ENCODE assay signal across 1 cellular context in the genomic region with DNA sequence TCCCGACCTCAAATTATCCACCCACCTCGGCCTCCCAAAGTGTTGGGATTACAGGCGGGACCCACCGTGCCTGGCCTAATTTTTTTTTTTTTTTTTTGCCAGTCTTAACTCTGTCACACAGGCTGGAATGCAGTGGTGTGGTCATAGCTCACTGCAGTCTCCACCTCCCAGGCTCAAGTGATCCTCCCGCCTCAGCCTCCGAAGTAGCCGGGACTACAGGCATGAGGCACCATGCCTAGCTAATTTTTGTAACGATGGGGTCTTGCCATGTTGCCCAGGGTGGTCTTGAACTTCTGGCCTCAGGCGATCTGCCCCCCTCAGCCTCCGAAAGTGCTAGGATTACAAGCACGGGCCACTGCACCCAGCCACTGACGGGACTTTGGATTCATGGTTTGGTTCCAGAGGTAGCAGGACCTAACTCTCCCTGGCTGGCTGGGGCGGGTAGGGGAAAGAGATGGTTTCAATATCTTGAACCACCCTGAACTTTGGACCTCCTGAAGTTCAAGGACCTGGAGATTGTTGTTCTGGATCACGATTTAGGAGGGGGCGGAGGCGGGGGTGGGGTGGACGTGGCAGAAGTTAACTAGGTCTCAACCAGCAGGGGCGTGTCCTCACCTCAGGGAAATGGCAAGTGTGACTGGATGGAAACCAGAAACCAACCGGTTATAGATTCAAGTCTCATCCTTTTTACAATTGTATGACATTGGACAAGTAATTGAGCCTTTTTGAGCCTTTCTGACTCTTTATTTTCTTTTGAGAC.
TF ChIP-seq lines count a peak whose summit lies in the region.

No MANE protein-coding gene starts in this region.

TF ChIP-seq in GM23338, 12 proteins besides CTCF, POLR2A, EP300 and RAD21:
- TF ChIP-seq, protein P1, sequence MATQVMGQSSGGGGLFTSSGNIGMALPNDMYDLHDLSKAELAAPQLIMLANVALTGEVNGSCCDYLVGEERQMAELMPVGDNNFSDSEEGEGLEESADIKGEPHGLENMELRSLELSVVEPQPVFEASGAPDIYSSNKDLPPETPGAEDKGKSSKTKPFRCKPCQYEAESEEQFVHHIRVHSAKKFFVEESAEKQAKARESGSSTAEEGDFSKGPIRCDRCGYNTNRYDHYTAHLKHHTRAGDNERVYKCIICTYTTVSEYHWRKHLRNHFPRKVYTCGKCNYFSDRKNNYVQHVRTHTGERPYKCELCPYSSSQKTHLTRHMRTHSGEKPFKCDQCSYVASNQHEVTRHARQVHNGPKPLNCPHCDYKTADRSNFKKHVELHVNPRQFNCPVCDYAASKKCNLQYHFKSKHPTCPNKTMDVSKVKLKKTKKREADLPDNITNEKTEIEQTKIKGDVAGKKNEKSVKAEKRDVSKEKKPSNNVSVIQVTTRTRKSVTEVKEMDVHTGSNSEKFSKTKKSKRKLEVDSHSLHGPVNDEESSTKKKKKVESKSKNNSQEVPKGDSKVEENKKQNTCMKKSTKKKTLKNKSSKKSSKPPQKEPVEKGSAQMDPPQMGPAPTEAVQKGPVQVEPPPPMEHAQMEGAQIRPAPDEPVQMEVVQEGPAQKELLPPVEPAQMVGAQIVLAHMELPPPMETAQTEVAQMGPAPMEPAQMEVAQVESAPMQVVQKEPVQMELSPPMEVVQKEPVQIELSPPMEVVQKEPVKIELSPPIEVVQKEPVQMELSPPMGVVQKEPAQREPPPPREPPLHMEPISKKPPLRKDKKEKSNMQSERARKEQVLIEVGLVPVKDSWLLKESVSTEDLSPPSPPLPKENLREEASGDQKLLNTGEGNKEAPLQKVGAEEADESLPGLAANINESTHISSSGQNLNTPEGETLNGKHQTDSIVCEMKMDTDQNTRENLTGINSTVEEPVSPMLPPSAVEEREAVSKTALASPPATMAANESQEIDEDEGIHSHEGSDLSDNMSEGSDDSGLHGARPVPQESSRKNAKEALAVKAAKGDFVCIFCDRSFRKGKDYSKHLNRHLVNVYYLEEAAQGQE (IDR thresholded peaks at IDR 0.05; ENCODE audit: unreplicated experiment): no peak
- TF ChIP-seq NANOG (IDR thresholded peaks at IDR 0.05; ENCODE audit: borderline replicate concordance): no peak
- TF ChIP-seq, protein P2, sequence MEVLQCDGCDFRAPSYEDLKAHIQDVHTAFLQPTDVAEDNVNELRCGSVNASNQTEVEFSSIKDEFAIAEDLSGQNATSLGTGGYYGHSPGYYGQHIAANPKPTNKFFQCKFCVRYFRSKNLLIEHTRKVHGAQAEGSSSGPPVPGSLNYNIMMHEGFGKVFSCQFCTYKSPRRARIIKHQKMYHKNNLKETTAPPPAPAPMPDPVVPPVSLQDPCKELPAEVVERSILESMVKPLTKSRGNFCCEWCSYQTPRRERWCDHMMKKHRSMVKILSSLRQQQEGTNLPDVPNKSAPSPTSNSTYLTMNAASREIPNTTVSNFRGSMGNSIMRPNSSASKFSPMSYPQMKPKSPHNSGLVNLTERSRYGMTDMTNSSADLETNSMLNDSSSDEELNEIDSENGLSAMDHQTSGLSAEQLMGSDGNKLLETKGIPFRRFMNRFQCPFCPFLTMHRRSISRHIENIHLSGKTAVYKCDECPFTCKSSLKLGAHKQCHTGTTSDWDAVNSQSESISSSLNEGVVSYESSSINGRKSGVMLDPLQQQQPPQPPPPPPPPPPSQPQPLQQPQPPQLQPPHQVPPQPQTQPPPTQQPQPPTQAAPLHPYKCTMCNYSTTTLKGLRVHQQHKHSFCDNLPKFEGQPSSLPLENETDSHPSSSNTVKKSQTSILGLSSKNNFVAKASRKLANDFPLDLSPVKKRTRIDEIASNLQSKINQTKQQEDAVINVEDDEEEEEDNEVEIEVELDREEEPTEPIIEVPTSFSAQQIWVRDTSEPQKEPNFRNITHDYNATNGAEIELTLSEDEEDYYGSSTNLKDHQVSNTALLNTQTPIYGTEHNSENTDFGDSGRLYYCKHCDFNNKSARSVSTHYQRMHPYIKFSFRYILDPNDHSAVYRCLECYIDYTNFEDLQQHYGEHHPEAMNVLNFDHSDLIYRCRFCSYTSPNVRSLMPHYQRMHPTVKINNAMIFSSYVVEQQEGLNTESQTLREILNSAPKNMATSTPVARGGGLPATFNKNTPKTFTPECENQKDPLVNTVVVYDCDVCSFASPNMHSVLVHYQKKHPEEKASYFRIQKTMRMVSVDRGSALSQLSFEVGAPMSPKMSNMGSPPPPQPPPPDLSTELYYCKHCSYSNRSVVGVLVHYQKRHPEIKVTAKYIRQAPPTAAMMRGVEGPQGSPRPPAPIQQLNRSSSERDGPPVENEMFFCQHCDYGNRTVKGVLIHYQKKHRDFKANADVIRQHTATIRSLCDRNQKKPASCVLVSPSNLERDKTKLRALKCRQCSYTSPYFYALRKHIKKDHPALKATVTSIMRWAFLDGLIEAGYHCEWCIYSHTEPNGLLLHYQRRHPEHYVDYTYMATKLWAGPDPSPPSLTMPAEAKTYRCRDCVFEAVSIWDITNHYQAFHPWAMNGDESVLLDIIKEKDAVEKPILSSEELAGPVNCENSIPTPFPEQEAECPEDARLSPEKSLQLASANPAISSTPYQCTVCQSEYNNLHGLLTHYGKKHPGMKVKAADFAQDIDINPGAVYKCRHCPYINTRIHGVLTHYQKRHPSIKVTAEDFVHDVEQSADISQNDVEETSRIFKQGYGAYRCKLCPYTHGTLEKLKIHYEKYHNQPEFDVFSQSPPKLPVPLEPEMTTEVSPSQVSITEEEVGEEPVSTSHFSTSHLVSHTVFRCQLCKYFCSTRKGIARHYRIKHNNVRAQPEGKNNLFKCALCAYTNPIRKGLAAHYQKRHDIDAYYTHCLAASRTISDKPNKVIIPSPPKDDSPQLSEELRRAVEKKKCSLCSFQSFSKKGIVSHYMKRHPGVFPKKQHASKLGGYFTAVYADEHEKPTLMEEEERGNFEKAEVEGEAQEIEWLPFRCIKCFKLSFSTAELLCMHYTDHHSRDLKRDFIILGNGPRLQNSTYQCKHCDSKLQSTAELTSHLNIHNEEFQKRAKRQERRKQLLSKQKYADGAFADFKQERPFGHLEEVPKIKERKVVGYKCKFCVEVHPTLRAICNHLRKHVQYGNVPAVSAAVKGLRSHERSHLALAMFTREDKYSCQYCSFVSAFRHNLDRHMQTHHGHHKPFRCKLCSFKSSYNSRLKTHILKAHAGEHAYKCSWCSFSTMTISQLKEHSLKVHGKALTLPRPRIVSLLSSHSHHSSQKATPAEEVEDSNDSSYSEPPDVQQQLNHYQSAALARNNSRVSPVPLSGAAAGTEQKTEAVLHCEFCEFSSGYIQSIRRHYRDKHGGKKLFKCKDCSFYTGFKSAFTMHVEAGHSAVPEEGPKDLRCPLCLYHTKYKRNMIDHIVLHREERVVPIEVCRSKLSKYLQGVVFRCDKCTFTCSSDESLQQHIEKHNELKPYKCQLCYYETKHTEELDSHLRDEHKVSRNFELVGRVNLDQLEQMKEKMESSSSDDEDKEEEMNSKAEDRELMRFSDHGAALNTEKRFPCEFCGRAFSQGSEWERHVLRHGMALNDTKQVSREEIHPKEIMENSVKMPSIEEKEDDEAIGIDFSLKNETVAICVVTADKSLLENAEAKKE (CRISPR knock-in tag; IDR thresholded peaks at IDR 0.05): no peak
- no peak for TF ChIP-seq ZNF331 (CRISPR knock-in tag; IDR thresholded peaks at IDR 0.05; ENCODE audit: low read depth)
- no peak for TF ChIP-seq EZH2 (IDR thresholded peaks at IDR 0.05; ENCODE audit: low read depth, unreplicated experiment)
- TF ChIP-seq, protein P3, sequence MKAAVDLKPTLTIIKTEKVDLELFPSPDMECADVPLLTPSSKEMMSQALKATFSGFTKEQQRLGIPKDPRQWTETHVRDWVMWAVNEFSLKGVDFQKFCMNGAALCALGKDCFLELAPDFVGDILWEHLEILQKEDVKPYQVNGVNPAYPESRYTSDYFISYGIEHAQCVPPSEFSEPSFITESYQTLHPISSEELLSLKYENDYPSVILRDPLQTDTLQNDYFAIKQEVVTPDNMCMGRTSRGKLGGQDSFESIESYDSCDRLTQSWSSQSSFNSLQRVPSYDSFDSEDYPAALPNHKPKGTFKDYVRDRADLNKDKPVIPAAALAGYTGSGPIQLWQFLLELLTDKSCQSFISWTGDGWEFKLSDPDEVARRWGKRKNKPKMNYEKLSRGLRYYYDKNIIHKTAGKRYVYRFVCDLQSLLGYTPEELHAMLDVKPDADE (IDR thresholded peaks at IDR 0.05): no peak
- no peak for TF ChIP-seq ZNF114 (CRISPR knock-in tag; IDR thresholded peaks at IDR 0.05)
- no peak for TF ChIP-seq STAT1 (IDR thresholded peaks at IDR 0.05; ENCODE audit: unreplicated experiment)
- TF ChIP-seq EZH2phosphoT487 (IDR thresholded peaks at IDR 0.05; ENCODE audit: unreplicated experiment): no peak
